ENCODE assay signal across 9 cellular contexts in the genomic region with DNA sequence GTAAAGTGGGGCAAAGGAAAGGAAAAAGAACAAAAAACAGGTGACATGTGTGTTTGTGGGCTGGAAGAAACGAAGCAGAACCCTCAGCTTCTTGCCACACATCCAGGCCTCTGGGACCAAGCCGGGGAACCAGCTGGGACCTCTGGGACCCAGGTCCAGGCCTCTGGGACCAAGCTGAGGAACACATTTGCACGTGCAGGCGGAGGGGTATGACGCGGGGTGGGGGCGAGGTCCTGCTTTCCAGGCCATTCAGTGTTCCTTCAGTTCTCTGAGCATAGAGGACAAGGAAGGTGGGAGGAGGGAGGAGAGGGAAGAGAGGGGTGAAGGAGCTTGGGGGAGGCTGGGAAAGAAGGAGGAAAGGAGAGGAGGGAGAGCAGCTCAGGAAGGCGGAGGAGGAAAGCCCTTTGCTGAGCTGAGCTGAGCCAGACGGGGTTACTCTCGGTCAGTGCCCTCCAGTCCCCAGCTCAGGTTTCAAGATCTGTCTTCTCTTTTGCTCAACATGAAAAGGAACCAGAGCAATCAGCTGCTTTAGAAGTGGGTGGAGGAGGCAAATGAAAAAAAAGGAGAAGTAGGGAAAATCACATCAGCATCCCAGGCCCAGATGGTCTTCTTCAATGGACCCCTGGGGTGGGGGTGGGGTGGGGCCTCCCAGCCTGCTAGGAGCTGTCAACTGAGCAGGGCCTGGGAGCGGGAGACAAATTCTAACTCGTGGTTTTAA. TPM values are rescaled to one million over a fixed set of nuclear protein-coding genes. Genes with fewer than 3 reads are reported as not detected.
DNase-seq lines count a peak whose midpoint lies in the region; ATAC-seq, FAIRE-seq and TF ChIP-seq lines count a peak whose summit lies in the region.
"Had no signal": no experiment of that assay in that cellular context is flagged by ENCODE, and none has a peak within 500 bp of the region (broad histone marks: within the 10 kb centered on the region; RNA-seq: fewer than 3 reads in every experiment).

No MANE protein-coding gene starts in this region.

- H4K20me1 ChIP-seq in K562 (replicated peaks; ENCODE audit: control insufficient read depth, insufficient read depth, low read length), result no peaks in the 10 kb centered on the region

- H3K9me1 ChIP-seq in K562 (ENCODE audit: control insufficient read depth, insufficient read depth, low read length), result no peaks in the 10 kb centered on the region

- intact Hi-C loops in K562 (cut with micrococcal nuclease), result no loop called here
- intact Hi-C loops in CD8-positive, alpha-beta T cell (cut with DNase I, micrococcal nuclease), result no loop called here

- no peak for TF ChIP-seq RAD21 in K562 (CRISPR knock-in tag; conservative IDR thresholded peaks at IDR 0.05 in 1 of 2, IDR thresholded peaks at IDR 0.05 in 1 of 2)

- no peak for FAIRE-seq in K562 (lab: Jason Lieb, UNC)
- FAIRE-seq: A204.1 had no signal

- CTCF ChIA-PET in K562 (lab: Yijun Ruan, JAX; ENCODE audit: low intra/inter-chr PET ratio), result no interaction called here
- CTCF ChIA-PET in CD8-positive, alpha-beta T cell (lab: Charles Lee), result interaction anchor here (1.3 to 1.4 kb wide), 2 partner anchors 290 to 546 kb away, joined by 5 read pairs; no protein-coding TSS in a partner anchor

- BruUV-seq in K562 (replicated peaks; lab: Mats Ljungman, UMichigan), result no TSS peak

- no peak overlapping the region for H3K9ac ChIP-seq in K562 (ENCODE audit: insufficient read depth in 1 of 2, low read depth in 2 of 2, low read length in 2 of 2)

- no peaks in the 10 kb centered on the region for H3K9me3 ChIP-seq in K562 (replicated peaks; ENCODE audit: control insufficient read depth, insufficient read depth, low read depth, low read length)
- H3K9me3 ChIP-seq in CD8-positive, alpha-beta T cell (ENCODE audit: low read length), result no peaks in the 10 kb centered on the region

- TF ChIP-seq EP300 in K562 (IDR thresholded peaks at IDR 0.05; ENCODE audit: low read length), result no peak

- H3K36me3 Mint-ChIP-seq in stimulated activated memory B cell treated with anti-CD40 and anti-IgM and Interleukin-4, amounts not matched to agents 10 μg/mL and 1 μg/mL and 100 μg/mL, for 72 hours, result no peaks in the 10 kb centered on the region
- H3K36me3 Mint-ChIP-seq in CD8-positive, alpha-beta T cell, result peaks cover 8% of the 10 kb centered on the region

- peaks cover 31% of the 10 kb centered on the region for H3K4me1 Mint-ChIP-seq in stimulated activated memory B cell treated with anti-CD40 and anti-IgM and Interleukin-4, amounts not matched to agents 10 μg/mL and 1 μg/mL and 100 μg/mL, for 72 hours
- H3K4me1 Mint-ChIP-seq in CD8-positive, alpha-beta T cell (ENCODE audit: low read depth), result no peaks in the 10 kb centered on the region

- in situ Hi-C loops in K562 (cut with MboI), result loop anchor here (10.0 kb wide), 1 partner anchor 546 kb away; no protein-coding TSS in a partner anchor

- H3K9me3 Mint-ChIP-seq in stimulated activated memory B cell treated with anti-CD40 and anti-IgM and Interleukin-4, amounts not matched to agents 10 μg/mL and 1 μg/mL and 100 μg/mL, for 72 hours, result no peaks in the 10 kb centered on the region
- H3K9me3 Mint-ChIP-seq in CD8-positive, alpha-beta T cell, result no peaks in the 10 kb centered on the region

- no peak overlapping the region for H3K4me2 ChIP-seq in K562 (ENCODE audit: insufficient read depth, low read length)

- no peak for TF ChIP-seq CTCF in K562 (IDR thresholded peaks at IDR 0.05 in 2 of 3, conservative IDR thresholded peaks at IDR 0.05 in 1 of 3; ENCODE audit: insufficient read depth in 2 of 3, low read depth in 1 of 3, low read length in 3 of 3)
- no peak for TF ChIP-seq CTCF in CD8-positive, alpha-beta T cell (IDR thresholded peaks at IDR 0.05)

- peaks cover 3 to 36% of the 10 kb centered on the region in 2 experiments; a peak in 3 of 5 replicates for H3K27me3 ChIP-seq in K562 (ENCODE audit: control insufficient read depth in 2 of 2, insufficient read depth in 2 of 2, low read length in 2 of 2)
- no peaks in the 10 kb centered on the region for H3K27me3 ChIP-seq in CD8-positive, alpha-beta T cell (ENCODE audit: insufficient read depth, low read length)

- no peaks in the 10 kb centered on the region for H3K36me3 ChIP-seq in K562 (ENCODE audit: control insufficient read depth, insufficient read depth, low read length)
- H3K36me3 ChIP-seq in CD8-positive, alpha-beta T cell (ENCODE audit: insufficient read depth, low read length), result no peaks in the 10 kb centered on the region

- no peaks in the 10 kb centered on the region for H3K79me2 ChIP-seq in K562 (ENCODE audit: control insufficient read depth, insufficient read depth, low read length)

- no peak overlapping the region for H2AFZ ChIP-seq in K562 (ENCODE audit: low read depth, low read length)

- TF ChIP-seq POLR2A in K562 (conservative IDR thresholded peaks at IDR 0.05), result no peak

- H3K4me3 ChIP-seq in K562, result no peak overlapping the region
- H3K4me3 ChIP-seq in CD8-positive, alpha-beta T cell (ENCODE audit: low read depth, low read length), result no peak overlapping the region

- peak overlapping the region; percentile 85 for H3K27ac Mint-ChIP-seq in stimulated activated memory B cell treated with anti-CD40 and anti-IgM and Interleukin-4, amounts not matched to agents 10 μg/mL and 1 μg/mL and 100 μg/mL, for 72 hours
- no peak overlapping the region for H3K27ac Mint-ChIP-seq in CD8-positive, alpha-beta T cell

- POLR2A ChIA-PET in K562 (lab: Yijun Ruan, JAX), result no interaction called here
- POLR2A ChIA-PET in CD8-positive, alpha-beta T cell (lab: Charles Lee), result interaction anchor here (0.6 kb wide), 1 partner anchor 240 kb away, joined by 6 read pairs; no protein-coding TSS in a partner anchor

- DNase-seq in NCI-H1092 treated with DMSO at 0.1 percent for 48 hours (lab: John Stamatoyannopoulos, UW) (peak; percentile 56), NCI-H1092 (lab: John Stamatoyannopoulos, UW) (no peak), NCI-H2227 (lab: John Stamatoyannopoulos, UW; ENCODE audit: unreplicated experiment) (peak; percentile 32), K562 (ENCODE audit: extremely low read depth in 1 of 4, low spot score in 3 of 4) (peak; percentile 18 to 49 (median 36)), islet precursor cell (peak; percentile 91)
- DNase-seq in CD8-positive, alpha-beta T cell, result no peak

- WGBS in K562 (ENCODE audit: insufficient coverage, low coverage, missing lambda C conversion rate), result 2% methylated on average over 6 of the region's 12 CpGs

- no peak overlapping the region for H3K27ac ChIP-seq in K562 (ENCODE audit: extremely low read depth, low read depth, low read length)
- no peak overlapping the region for H3K27ac ChIP-seq in CD8-positive, alpha-beta T cell (ENCODE audit: low read depth, low read length)

- H3K4me3 Mint-ChIP-seq in stimulated activated memory B cell treated with anti-CD40 and anti-IgM and Interleukin-4, amounts not matched to agents 10 μg/mL and 1 μg/mL and 100 μg/mL, for 72 hours, result peak overlapping the region; percentile 55
- no peak overlapping the region for H3K4me3 Mint-ChIP-seq in CD8-positive, alpha-beta T cell

- ATAC-seq in HG02970 (IDR thresholded peaks at IDR 0.05; ENCODE audit: low FRiP score, unreplicated experiment) (peak; percentile 74), K562 (peak; percentile 91)
- ATAC-seq in stimulated activated memory B cell treated with anti-CD40 and anti-IgM and Interleukin-4, amounts not matched to agents 10 μg/mL and 1 μg/mL and 100 μg/mL, for 72 hours, result peak; percentile 97
- no peak for ATAC-seq in CD8-positive, alpha-beta T cell

- no peaks in the 10 kb centered on the region for H3K27me3 Mint-ChIP-seq in stimulated activated memory B cell treated with anti-CD40 and anti-IgM and Interleukin-4, amounts not matched to agents 10 μg/mL and 1 μg/mL and 100 μg/mL, for 72 hours
- no peaks in the 10 kb centered on the region for H3K27me3 Mint-ChIP-seq in CD8-positive, alpha-beta T cell (ENCODE audit: low read depth)

- peaks cover 0 to 6% of the 10 kb centered on the region in 2 experiments; a peak in 2 of 5 replicates for H3K4me1 ChIP-seq in K562 (replicated peaks in 1 of 2; ENCODE audit: control insufficient read depth in 2 of 2, insufficient read depth in 2 of 2, low read length in 2 of 2)
- no peaks in the 10 kb centered on the region for H3K4me1 ChIP-seq in CD8-positive, alpha-beta T cell (ENCODE audit: insufficient read depth, low read length)

TF ChIP-seq in K562, 482 proteins besides CTCF, POLR2A, EP300 and RAD21 (continues in another document):
- peak; percentile 78; the same call in 1 of the 2 replicates for TF ChIP-seq ZNF263 (CRISPR knock-in tag; IDR thresholded peaks at IDR 0.05; ENCODE audit: borderline replicate concordance)
- TF ChIP-seq, protein P1, sequence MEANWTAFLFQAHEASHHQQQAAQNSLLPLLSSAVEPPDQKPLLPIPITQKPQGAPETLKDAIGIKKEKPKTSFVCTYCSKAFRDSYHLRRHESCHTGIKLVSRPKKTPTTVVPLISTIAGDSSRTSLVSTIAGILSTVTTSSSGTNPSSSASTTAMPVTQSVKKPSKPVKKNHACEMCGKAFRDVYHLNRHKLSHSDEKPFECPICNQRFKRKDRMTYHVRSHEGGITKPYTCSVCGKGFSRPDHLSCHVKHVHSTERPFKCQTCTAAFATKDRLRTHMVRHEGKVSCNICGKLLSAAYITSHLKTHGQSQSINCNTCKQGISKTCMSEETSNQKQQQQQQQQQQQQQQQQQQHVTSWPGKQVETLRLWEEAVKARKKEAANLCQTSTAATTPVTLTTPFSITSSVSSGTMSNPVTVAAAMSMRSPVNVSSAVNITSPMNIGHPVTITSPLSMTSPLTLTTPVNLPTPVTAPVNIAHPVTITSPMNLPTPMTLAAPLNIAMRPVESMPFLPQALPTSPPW (CRISPR knock-in tag; IDR thresholded peaks at IDR 0.05), result peak; percentile 26; the same call in 1 of the 2 replicates

RNA-seq across cellular contexts. Expression of a gene that starts 59.1 kb away (rescaled TPM):
- total RNA-seq in K562 (2011; cell fraction: chromatin; rRNA removed; ENCODE audit: low replicate concordance), result 0.02 and 0.04 TPM in 2 replicates
- total RNA-seq in K562 (2011; cell fraction: nucleolus; rRNA removed), result not detected in 2 replicates
- not detected in 2 replicates for total RNA-seq in K562 (2011; cell fraction: nucleoplasm; rRNA removed)
- total RNA-seq in K562 (2014; rRNA removed) (not detected in 2 replicates), K562 (2014; rRNA removed; fragmentation: Illumina TruSeq; extraction: Trizol) (0.03 TPM in 1 of 2 replicates, not detected in the other), K562 (2015; rRNA removed; fragmentation: Illumina TruSeq; extraction: Trizol) (not detected in 2 replicates), K562 (2021) (0.09 and 0.18 TPM in 2 replicates)
- polyA plus RNA-seq in K562 (2011; rRNA removed) (0.01 and 0.03 TPM in 2 replicates), K562 (2014; fragmentation: Illumina TruSeq; extraction: Trizol) (not detected in 2 replicates), K562 (2014; fragmentation: Nextera tagmentation; extraction: Ambion mirVana) (under 1 TPM; under 0.01 to 0.01 TPM), K562 (2014; rRNA removed) (not detected in 2 replicates)
- 0.04 TPM in 1 of 2 replicates, not detected in the other for polyA plus RNA-seq in K562 (2011; cell fraction: cytosol; rRNA removed)
- 0.01 and 0.11 TPM in 2 replicates for polyA plus RNA-seq in K562 (2011; cell fraction: nucleus; rRNA removed)
- 0.01 and 0.04 TPM in 2 replicates for polyA plus RNA-seq in K562 (2012)
- 0.07 and 0.18 TPM in 2 replicates for polyA minus RNA-seq in K562 (2011; rRNA and poly(A)+ RNA removed)
- polyA minus RNA-seq in K562 (2011; cell fraction: cytosol; rRNA and poly(A)+ RNA removed), result 1.3 TPM in 1 of 2 replicates, not detected in the other
- polyA minus RNA-seq in K562 (2011; cell fraction: nucleus; rRNA and poly(A)+ RNA removed), result 0.13 and 0.22 TPM in 2 replicates
- 10 to 100 TPM; 11.2 to 11.4 TPM for total RNA-seq in CD8-positive, alpha-beta T cell

Comparison
In these comparisons a context has a peak if more than half of its experiments do, and no peak if none do; other contexts are left out.
1. DNase-seq: peak in NCI-H1092 treated with DMSO at 0.1 percent for 48 hours (single experiment), NCI-H2227 (single experiment), K562 (4 of 4) and islet precursor cell (single experiment); none in NCI-H1092 (single experiment) and CD8-positive, alpha-beta T cell (0 of 7).
2. RNA of a gene that starts 59.1 kb away (total RNA-seq): 11.2 to 11.4 TPM in CD8-positive, alpha-beta T cell; 0.02 to 0.18 TPM in K562; every median in the first group is over 10 times any median in the second.